In the genomic region with DNA sequence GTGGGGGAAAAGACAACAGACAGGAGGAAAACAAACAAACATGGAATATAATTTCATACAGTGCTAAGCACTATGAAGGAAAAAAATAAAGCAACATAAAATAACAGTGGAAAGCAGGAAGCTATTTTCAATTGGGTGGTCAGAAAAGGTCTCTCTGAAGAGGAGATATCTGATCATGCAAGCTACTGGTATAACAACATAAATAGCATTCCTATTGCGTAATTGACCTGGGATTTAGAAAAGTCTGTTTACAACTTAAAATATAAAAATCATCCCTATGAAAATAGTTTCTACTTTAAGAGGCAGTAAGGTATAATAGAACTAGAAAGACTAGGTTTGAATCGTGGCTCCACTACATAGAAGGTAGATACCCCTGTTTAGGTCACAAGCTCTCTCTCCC, we compare ENCODE assay signal across 19 cellular contexts.
DNase-seq lines count a peak whose midpoint lies in the region; ATAC-seq, FAIRE-seq and TF ChIP-seq lines count a peak whose summit lies in the region.
"Had no signal": no experiment of that assay in that cellular context is flagged by ENCODE, and none has a peak within 500 bp of the region (broad histone marks: within the 10 kb centered on the region; RNA-seq: fewer than 3 reads in every experiment).

No MANE protein-coding gene starts in this region.

- no peak overlapping the region for H3K14ac ChIP-seq in neuronal stem cell (ENCODE audit: low read length)

- no peak overlapping the region for H2BK12ac ChIP-seq in neuronal stem cell (ENCODE audit: low read length)

- no peak overlapping the region for H3K4ac ChIP-seq in neuronal stem cell (ENCODE audit: low read length)

- no peak for FAIRE-seq in K562 (lab: Jason Lieb, UNC)
- FAIRE-seq in keratinocyte (lab: Jason Lieb, UNC): no peak
- FAIRE-seq: bronchial epithelial cell, urothelium cell line had no signal

- H2BK5ac ChIP-seq in neuronal stem cell (ENCODE audit: low read length): no peak overlapping the region

- peaks cover 14% of the 10 kb centered on the region for H3K4me1 ChIP-seq in cardiac muscle cell (ENCODE audit: low read depth)
- H3K4me1 ChIP-seq in heart left ventricle: peaks cover 0 to 46% (median 32%) of the 10 kb centered on the region in 12 donors
- H3K4me1 ChIP-seq in K562 (replicated peaks in 1 of 2; ENCODE audit: control insufficient read depth in 2 of 2, insufficient read depth in 2 of 2, low read length in 2 of 2): peaks cover 0 to 11% of the 10 kb centered on the region in 2 experiments; a peak in 2 of 5 replicates
- H3K4me1 ChIP-seq in keratinocyte (ENCODE audit: control insufficient read depth, extremely low read depth, insufficient read depth, low read length): peaks cover 32% of the 10 kb centered on the region
- no peaks in the 10 kb centered on the region for H3K4me1 ChIP-seq in neuronal stem cell (ENCODE audit: control insufficient read depth in 2 of 2, insufficient read depth in 1 of 2, low read depth in 1 of 2, low read length in 2 of 2)
- H3K4me1 ChIP-seq in neural progenitor cell: no peaks in the 10 kb centered on the region

- H2AFZ ChIP-seq in K562 (ENCODE audit: low read depth, low read length) (no peak overlapping the region), keratinocyte (ENCODE audit: control insufficient read depth, low read length) (peak overlapping the region; percentile 28), neuronal stem cell (ENCODE audit: low read length) (no peak overlapping the region), neural progenitor cell (replicated peaks) (no peak overlapping the region)

- H3K9me1 ChIP-seq in K562 (ENCODE audit: control insufficient read depth, insufficient read depth, low read length): no peaks in the 10 kb centered on the region
- no peaks in the 10 kb centered on the region for H3K9me1 ChIP-seq in keratinocyte (ENCODE audit: control insufficient read depth, extremely low read depth, insufficient read depth, low read length)

- POLR2A ChIA-PET in K562 (lab: Yijun Ruan, JAX): no interaction called here

- no peak for TF ChIP-seq RAD21 in K562 (CRISPR knock-in tag; conservative IDR thresholded peaks at IDR 0.05 in 1 of 2, IDR thresholded peaks at IDR 0.05 in 1 of 2)

- H4K20me1 ChIP-seq in K562 (replicated peaks; ENCODE audit: control insufficient read depth, insufficient read depth, low read length) (0 out of 2 replicates have a peak, but pooled peaks cover 3% of the 10 kb centered on the region), keratinocyte (ENCODE audit: control insufficient read depth, extremely low read depth, insufficient read depth, low read length) (peaks cover 3% of the 10 kb centered on the region), neural progenitor cell (ENCODE audit: low read depth) (peaks cover 65% of the 10 kb centered on the region)

- H3K27me3 ChIP-seq in cardiac muscle cell (no peaks in the 10 kb centered on the region), heart left ventricle (no peaks in the 10 kb centered on the region), K562 (ENCODE audit: control insufficient read depth in 2 of 2, insufficient read depth in 2 of 2, low read length in 2 of 2) (no peaks in the 10 kb centered on the region), keratinocyte (ENCODE audit: control insufficient read depth, extremely low read depth, insufficient read depth, low read length) (no peaks in the 10 kb centered on the region), neuronal stem cell (ENCODE audit: control insufficient read depth in 3 of 3, insufficient read depth in 3 of 3, low read depth in 1 of 3, low read length in 3 of 3) (no peaks in the 10 kb centered on the region), neural progenitor cell (no peaks in the 10 kb centered on the region)
- H3K27me3 ChIP-seq: Peyer's patch, sigmoid colon had no signal

- in situ Hi-C loops in K562 (cut with MboI): no loop called here

- intact Hi-C loops in heart left ventricle (cut with DNase I) (no loop called here), K562 (cut with micrococcal nuclease) (no loop called here)

- H3K9ac ChIP-seq in K562 (ENCODE audit: insufficient read depth in 1 of 2, low read depth in 2 of 2, low read length in 2 of 2) (no peak overlapping the region), keratinocyte (ENCODE audit: control insufficient read depth, extremely low read depth, insufficient read depth, low read length) (peak overlapping the region; percentile 35), neuronal stem cell (ENCODE audit: low read depth, low read length, poor library complexity) (no peak overlapping the region), neural progenitor cell (no peak overlapping the region)

- H3K79me2 ChIP-seq in K562 (ENCODE audit: control insufficient read depth, insufficient read depth, low read length) (peaks cover 34% of the 10 kb centered on the region), keratinocyte (ENCODE audit: control insufficient read depth, insufficient read depth, low read length) (peaks cover 73% of the 10 kb centered on the region), neural progenitor cell (ENCODE audit: low read depth) (peaks cover 95% of the 10 kb centered on the region)

- H3K36me3 ChIP-seq in cardiac muscle cell: no peaks in the 10 kb centered on the region
- H3K36me3 ChIP-seq in heart left ventricle: no peaks in the 10 kb centered on the region
- no peaks in the 10 kb centered on the region for H3K36me3 ChIP-seq in K562 (ENCODE audit: control insufficient read depth, insufficient read depth, low read length)
- H3K36me3 ChIP-seq in keratinocyte (ENCODE audit: control insufficient read depth in 2 of 2, extremely low read depth in 1 of 2, insufficient read depth in 2 of 2, low read length in 2 of 2): no peaks in the 10 kb centered on the region
- no peaks in the 10 kb centered on the region for H3K36me3 ChIP-seq in neuronal stem cell (replicated peaks in 1 of 2; ENCODE audit: control insufficient read depth in 2 of 2, insufficient read depth in 2 of 2, low read length in 2 of 2)
- H3K36me3 ChIP-seq in neural progenitor cell: no peaks in the 10 kb centered on the region
- H3K36me3 ChIP-seq: Peyer's patch, sigmoid colon had no signal

- H3K23ac ChIP-seq in neuronal stem cell (ENCODE audit: low read depth, low read length, poor library complexity): no peak overlapping the region

- TF ChIP-seq POLR2A in heart left ventricle (IDR thresholded peaks at IDR 0.05) (no peak), K562 (conservative IDR thresholded peaks at IDR 0.05) (no peak)

- H3K27ac Mint-ChIP-seq in neural progenitor cell: no peak overlapping the region
- H3K27ac Mint-ChIP-seq: IgD-negative memory B cell; stimulated activated naive B cell treated with anti-CD40 and anti-IgM and Interleukin-4, amounts not matched to agents 10 μg/mL and 1 μg/mL and 100 μg/mL, for 72 hours had no signal

- TF ChIP-seq EP300 in K562 (IDR thresholded peaks at IDR 0.05; ENCODE audit: low read length): no peak

- dilution Hi-C loops in keratinocyte (cut with MboI; ENCODE audit: extremely low pct_ligation_motif_present, low sequenced_read_pairs): no loop called here

- H4K8ac ChIP-seq in neuronal stem cell (ENCODE audit: low read depth, low read length): no peak overlapping the region

- TF ChIP-seq CTCF in cardiac muscle cell (IDR thresholded peaks at IDR 0.05; ENCODE audit: low read depth, low read length) (no peak), heart left ventricle (IDR thresholded peaks at IDR 0.05) (no peak), K562 (IDR thresholded peaks at IDR 0.05 in 2 of 3, conservative IDR thresholded peaks at IDR 0.05 in 1 of 3; ENCODE audit: insufficient read depth in 2 of 3, low read depth in 1 of 3, low read length in 3 of 3) (no peak), keratinocyte (optimal IDR thresholded peaks at IDR 0.05 in 1 of 3, IDR thresholded peaks at IDR 0.05 in 1 of 3, conservative IDR thresholded peaks at IDR 0.05 in 1 of 3; ENCODE audit: extremely low read depth in 1 of 3, insufficient read depth in 2 of 3, low read length in 3 of 3) (no peak), neural progenitor cell (IDR thresholded peaks at IDR 0.05) (no peak)

- H3K27me3 Mint-ChIP-seq in neural progenitor cell (ENCODE audit: insufficient read depth, low read depth): no peaks in the 10 kb centered on the region
- H3K27me3 Mint-ChIP-seq: IgD-negative memory B cell; naive thymus-derived CD4-positive, alpha-beta T cell; stimulated activated naive B cell treated with anti-CD40 and anti-IgM and Interleukin-4, amounts not matched to agents 10 μg/mL and 1 μg/mL and 100 μg/mL, for 72 hours had no signal

- H3K18ac ChIP-seq in neuronal stem cell (ENCODE audit: low read length): no peak overlapping the region

- peaks cover 6% of the 10 kb centered on the region for H3K79me1 ChIP-seq in neuronal stem cell (ENCODE audit: low read depth, low read length)

- H3K27ac ChIP-seq in cardiac muscle cell (peak overlapping the region; percentile 60), heart left ventricle (peak overlapping the region in 1 of 12 donors; percentile 15), K562 (ENCODE audit: extremely low read depth, low read depth, low read length) (no peak overlapping the region), keratinocyte (ENCODE audit: control insufficient read depth, insufficient read depth, low read length) (peak overlapping the region; percentile 55), neuronal stem cell (replicated peaks; ENCODE audit: low read length) (no peak overlapping the region), neural progenitor cell (no peak overlapping the region)
- H3K27ac ChIP-seq: sigmoid colon had no signal

- H3K4me3 ChIP-seq in cardiac muscle cell: no peak overlapping the region
- H3K4me3 ChIP-seq in heart left ventricle: no peak overlapping the region
- no peak overlapping the region for H3K4me3 ChIP-seq in K562
- peak overlapping the region in 1 of 3 experiments; percentile 49 for H3K4me3 ChIP-seq in keratinocyte (ENCODE audit: control insufficient read depth in 2 of 3, extremely low read depth in 1 of 3, insufficient read depth in 2 of 3, low read depth in 1 of 3, low read length in 3 of 3)
- no peak overlapping the region for H3K4me3 ChIP-seq in neuronal stem cell (ENCODE audit: low read length in 2 of 2)
- no peak overlapping the region for H3K4me3 ChIP-seq in neural progenitor cell
- H3K4me3 ChIP-seq: Peyer's patch, sigmoid colon had no signal

- no TSS peak for BruUV-seq in K562 (replicated peaks; lab: Mats Ljungman, UMichigan)

- H3K9me3 ChIP-seq in cardiac muscle cell (ENCODE audit: low read depth): no peaks in the 10 kb centered on the region
- H3K9me3 ChIP-seq in heart left ventricle: no peaks in the 10 kb centered on the region
- H3K9me3 ChIP-seq in K562 (replicated peaks; ENCODE audit: control insufficient read depth, insufficient read depth, low read depth, low read length): no peaks in the 10 kb centered on the region
- H3K9me3 ChIP-seq in keratinocyte (ENCODE audit: control insufficient read depth, low read depth, low read length): no peaks in the 10 kb centered on the region
- H3K9me3 ChIP-seq in neuronal stem cell (replicated peaks in 1 of 2; ENCODE audit: control insufficient read depth in 2 of 2, insufficient read depth in 1 of 2, low read depth in 1 of 2, low read length in 2 of 2): no peaks in the 10 kb centered on the region
- H3K9me3 ChIP-seq in neural progenitor cell (ENCODE audit: low read depth): no peaks in the 10 kb centered on the region
- H3K9me3 ChIP-seq: Peyer's patch, sigmoid colon had no signal

- CTCF ChIA-PET in K562 (lab: Yijun Ruan, JAX; ENCODE audit: low intra/inter-chr PET ratio): interaction anchor here (0.5 kb wide), 1 partner anchor 346 kb away, joined by 4 read pairs; no protein-coding TSS in a partner anchor

- ATAC-seq in heart left ventricle (no peak), K562 (peak; percentile 62)
- ATAC-seq: left cardiac atrium; naive thymus-derived CD4-positive, alpha-beta T cell; stimulated activated naive B cell treated with anti-CD40 and anti-IgM and Interleukin-4, amounts not matched to agents 10 μg/mL and 1 μg/mL and 100 μg/mL, for 72 hours had no signal

- H3K36me3 Mint-ChIP-seq in neural progenitor cell: peaks cover 6% of the 10 kb centered on the region

- no peaks in the 10 kb centered on the region for H3K9me3 Mint-ChIP-seq in neural progenitor cell
- H3K9me3 Mint-ChIP-seq: IgD-negative memory B cell; naive thymus-derived CD4-positive, alpha-beta T cell; stimulated activated naive B cell treated with anti-CD40 and anti-IgM and Interleukin-4, amounts not matched to agents 10 μg/mL and 1 μg/mL and 100 μg/mL, for 72 hours had no signal

- WGBS in heart left ventricle, 4 donors: 62 to 78% (median 72%) methylated on average over 2 of the region's 2 CpGs
- 45% methylated on average over 2 of the region's 2 CpGs for WGBS in K562 (ENCODE audit: insufficient coverage, low coverage, missing lambda C conversion rate)
- no CpG with 5 or more reads among the region's 2 CpGs for WGBS in neuronal stem cell (ENCODE audit: extremely low coverage in 2 of 2, insufficient read length in 2 of 2, insufficient replicate concordance in 1 of 2), 2 donors

- H3K4me3 Mint-ChIP-seq in neural progenitor cell: no peak overlapping the region
- H3K4me3 Mint-ChIP-seq: naive thymus-derived CD4-positive, alpha-beta T cell; stimulated activated naive B cell treated with anti-CD40 and anti-IgM and Interleukin-4, amounts not matched to agents 10 μg/mL and 1 μg/mL and 100 μg/mL, for 72 hours had no signal

- no peak overlapping the region for H3K4me2 ChIP-seq in K562 (ENCODE audit: insufficient read depth, low read length)
- H3K4me2 ChIP-seq in keratinocyte (ENCODE audit: control insufficient read depth, extremely low read depth, insufficient read depth, low read depth, low read length): peak overlapping the region; percentile 77
- no peak overlapping the region for H3K4me2 ChIP-seq in neuronal stem cell (ENCODE audit: insufficient read depth, low read length, poor library complexity, severe bottlenecking)
- H3K4me2 ChIP-seq in neural progenitor cell: no peak overlapping the region

- H3F3A ChIP-seq in neural progenitor cell (ENCODE audit: low read depth): peaks cover 4% of the 10 kb centered on the region

- H2BK15ac ChIP-seq in neuronal stem cell (ENCODE audit: low read length): no peak overlapping the region

- no peak overlapping the region for H2BK120ac ChIP-seq in neuronal stem cell (ENCODE audit: low read depth, low read length)

- peaks cover 5% of the 10 kb centered on the region for H3K4me1 Mint-ChIP-seq in neural progenitor cell

- H4K91ac ChIP-seq in neuronal stem cell (ENCODE audit: low read depth, low read length, poor library complexity): no peak overlapping the region

- DNase-seq in cardiac muscle cell (ENCODE audit: low read depth in 1 of 2, low spot score in 1 of 2): peak in 1 of 2 donors; percentile 33
- DNase-seq in heart left ventricle: no peak
- DNase-seq in K562 (ENCODE audit: extremely low read depth in 1 of 4, low spot score in 3 of 4): no peak
- no peak for DNase-seq in keratinocyte (ENCODE audit: low read depth, low spot score)
- DNase-seq in neuronal stem cell (ENCODE audit: low spot score): no peak
- DNase-seq in neural progenitor cell (ENCODE audit: low spot score): no peak
- DNase-seq in NCI-H1105 (lab: John Stamatoyannopoulos, UW): no peak
- DNase-seq in SKM-1 (lab: John Stamatoyannopoulos, UW; ENCODE audit: unreplicated experiment): no peak
- DNase-seq: activated naive CD4-positive, alpha-beta T cell treated with Interleukin-2 at 50 U/mL for 16 hours; left cardiac atrium; naive thymus-derived CD4-positive, alpha-beta T cell; NCI-H1694; NCI-H69; sigmoid colon; stimulated activated naive B cell treated with anti-CD40 and anti-IgM and Interleukin-4, amounts not matched to agents 10 μg/mL and 1 μg/mL and 100 μg/mL, for 72 hours had no signal

- H2AK5ac ChIP-seq in neuronal stem cell (ENCODE audit: low read depth, low read length): no peak overlapping the region

Comparison
In these comparisons a context has a peak if more than half of its experiments do, and no peak if none do; other contexts are left out.
1. H3K27ac ChIP-seq: peak in cardiac muscle cell (single experiment) and keratinocyte (single experiment); none in K562 (single experiment), neuronal stem cell (single experiment) and neural progenitor cell (single experiment).